In genomic region chr21:37454869-37455503, GRCh38 we compare ENCODE assay signal across 14 cellular contexts.
DNase-seq lines count a peak whose midpoint lies in the region; FAIRE-seq and TF ChIP-seq lines count a peak whose summit lies in the region.
"Had no signal": no experiment of that assay in that cellular context is flagged by ENCODE, and none has a peak within 500 bp of the region (broad histone marks: within the 10 kb centered on the region; RNA-seq: fewer than 3 reads in every experiment).

No MANE protein-coding gene starts in this region.

- H3K4me2 ChIP-seq in GM23248 (ENCODE audit: unreplicated experiment) (peak overlapping the region; percentile 18), astrocyte (ENCODE audit: low read length) (no peak overlapping the region), mammary epithelial cell (ENCODE audit: insufficient read depth, low read depth, low read length) (no peak overlapping the region)

- H3K27me3 ChIP-seq in GM23248 (replicated peaks; ENCODE audit: insufficient read depth) = no peaks in the 10 kb centered on the region
- no peaks in the 10 kb centered on the region for H3K27me3 ChIP-seq in astrocyte (ENCODE audit: insufficient read depth, low read length)
- H3K27me3 ChIP-seq in neutrophil = no peaks in the 10 kb centered on the region
- H3K27me3 ChIP-seq in mammary epithelial cell (ENCODE audit: insufficient read depth, low read length) = no peaks in the 10 kb centered on the region
- H3K27me3 ChIP-seq in tibial nerve = no peaks in the 10 kb centered on the region
- no peaks in the 10 kb centered on the region for H3K27me3 ChIP-seq in small intestine (ENCODE audit: control insufficient read depth in 2 of 2, insufficient read depth in 2 of 2, low read length in 2 of 2)
- H3K27me3 ChIP-seq: testis had no signal

- in situ Hi-C loops in GM23248 (cut with MboI) = no loop called here
- in situ Hi-C loops in mammary epithelial cell (cut with MboI; ENCODE audit: low sequenced_read_pairs in 2 of 2) = no loop called here

- DNase-seq in DMS53 (lab: John Stamatoyannopoulos, UW) (peak; percentile 20), DMS53 treated with DMSO at 0.1 percent for 48 hours (lab: John Stamatoyannopoulos, UW; ENCODE audit: unreplicated experiment) (no peak), GM23248 (no peak), astrocyte (ENCODE audit: low read depth) (no peak), mammary epithelial cell (no peak), tibial nerve (ENCODE audit: low spot score in 2 of 2) (no peak), small intestine (no peak)
- DNase-seq: activated naive CD4-positive, alpha-beta T cell treated with anti-CD3 and anti-CD28 coated beads, Interleukin-2, amount 10 ng/mL, durations not matched to agents 7 days and 5 days; MM.1S; testis had no signal

- no TSS peak for BruUV-seq in mammary epithelial cell (replicated peaks; lab: Mats Ljungman, UMichigan)

- H3K9me3 Mint-ChIP-seq in astrocyte (ENCODE audit: unreplicated experiment) = no peaks in the 10 kb centered on the region
- H3K9me3 Mint-ChIP-seq: activated naive CD4-positive, alpha-beta T cell treated with anti-CD3 and anti-CD28 coated beads, Interleukin-2, amount 10 ng/mL, durations not matched to agents 7 days and 5 days; dendritic cell treated with granulocyte-macrophage colony-stimulating factor and Interleukin-4, amounts not matched to agents 40 ng/mL and 50 ng/mL, for 4 days had no signal

- H3K27ac Mint-ChIP-seq in astrocyte (ENCODE audit: unreplicated experiment) = peak overlapping the region; percentile 79
- H3K27ac Mint-ChIP-seq: activated naive CD4-positive, alpha-beta T cell treated with anti-CD3 and anti-CD28 coated beads, Interleukin-2, amount 10 ng/mL, durations not matched to agents 7 days and 5 days; dendritic cell treated with granulocyte-macrophage colony-stimulating factor and Interleukin-4, amounts not matched to agents 40 ng/mL and 50 ng/mL, for 4 days had no signal

- FAIRE-seq in astrocyte (lab: Jason Lieb, UNC) (no peak), small intestine (lab: Jason Lieb, UNC) (no peak)
- FAIRE-seq: A204.1, D721Med had no signal

- no peak for TF ChIP-seq EP300 in tibial nerve (IDR thresholded peaks at IDR 0.05)

- H3K36me3 Mint-ChIP-seq in astrocyte (ENCODE audit: low read depth, unreplicated experiment) = peaks cover 4% of the 10 kb centered on the region

- peaks cover 10% of the 10 kb centered on the region for H4K20me1 ChIP-seq in GM23248 (ENCODE audit: insufficient read depth)
- peaks cover 89% of the 10 kb centered on the region for H4K20me1 ChIP-seq in astrocyte (ENCODE audit: insufficient read depth, low read length)
- H4K20me1 ChIP-seq in mammary epithelial cell (ENCODE audit: insufficient read depth, low read length) = no peaks in the 10 kb centered on the region

- H3K4me3 Mint-ChIP-seq in astrocyte (ENCODE audit: unreplicated experiment) = no peak overlapping the region
- H3K4me3 Mint-ChIP-seq: activated naive CD4-positive, alpha-beta T cell treated with anti-CD3 and anti-CD28 coated beads, Interleukin-2, amount 10 ng/mL, durations not matched to agents 7 days and 5 days; dendritic cell treated with granulocyte-macrophage colony-stimulating factor and Interleukin-4, amounts not matched to agents 40 ng/mL and 50 ng/mL, for 4 days had no signal

- CTCF ChIA-PET in mammary epithelial cell (lab: Charles Lee; ENCODE audit: low non-redundant PET) = interaction anchor here (0.6 kb wide), 1 partner anchor 8 kb away, joined by 12 read pairs; no protein-coding TSS in a partner anchor

- H3K36me3 ChIP-seq in GM23248 (ENCODE audit: low read depth) = no peaks in the 10 kb centered on the region
- H3K36me3 ChIP-seq in astrocyte (ENCODE audit: insufficient read depth, low read length) = no peaks in the 10 kb centered on the region
- peaks cover 4% of the 10 kb centered on the region for H3K36me3 ChIP-seq in neutrophil
- no peaks in the 10 kb centered on the region for H3K36me3 ChIP-seq in mammary epithelial cell (ENCODE audit: insufficient read depth, low read length)
- H3K36me3 ChIP-seq in tibial nerve = peaks cover 0 to under 1% (median 0%) of the 10 kb centered on the region in 3 donors
- H3K36me3 ChIP-seq in small intestine (ENCODE audit: control insufficient read depth in 2 of 2, insufficient read depth in 2 of 2, low read length in 2 of 2) = no peaks in the 10 kb centered on the region

- no peak for TF ChIP-seq POLR2A in tibial nerve (IDR thresholded peaks at IDR 0.05)

- H3K79me2 ChIP-seq in GM23248 (ENCODE audit: insufficient read depth) (peaks cover 94% of the 10 kb centered on the region), astrocyte (ENCODE audit: insufficient read depth, low read length) (peaks cover 87% of the 10 kb centered on the region), mammary epithelial cell (ENCODE audit: insufficient read depth, low read length) (peaks cover 93% of the 10 kb centered on the region)

- TF ChIP-seq CTCF in astrocyte (IDR thresholded peaks at IDR 0.05; ENCODE audit: insufficient read depth, low read depth, low read length) = no peak
- no peak for TF ChIP-seq CTCF in neutrophil (IDR thresholded peaks at IDR 0.05)
- no peak for TF ChIP-seq CTCF in mammary epithelial cell (conservative IDR thresholded peaks at IDR 0.05 in 1 of 2, IDR thresholded peaks at IDR 0.05 in 1 of 2; ENCODE audit: extremely low read depth in 1 of 2, insufficient read depth in 1 of 2, low read depth in 1 of 2, low read length in 2 of 2)
- TF ChIP-seq CTCF in tibial nerve (IDR thresholded peaks at IDR 0.05) = no peak

- H3K9me3 ChIP-seq in GM23248 (ENCODE audit: low read depth) = no peaks in the 10 kb centered on the region
- no peaks in the 10 kb centered on the region for H3K9me3 ChIP-seq in astrocyte (ENCODE audit: insufficient read depth, low read depth, low read length)
- H3K9me3 ChIP-seq in neutrophil = no peaks in the 10 kb centered on the region
- no peaks in the 10 kb centered on the region for H3K9me3 ChIP-seq in mammary epithelial cell (replicated peaks; ENCODE audit: insufficient read depth, low read length)
- H3K9me3 ChIP-seq in tibial nerve = no peaks in the 10 kb centered on the region
- no peaks in the 10 kb centered on the region for H3K9me3 ChIP-seq in small intestine (ENCODE audit: control insufficient read depth, low read depth)
- H3K9me3 ChIP-seq: testis had no signal

- intact Hi-C loops in mammary epithelial cell (cut with micrococcal nuclease) = no loop called here

- dilution Hi-C loops in mammary epithelial cell (cut with HindIII; ENCODE audit: low sequenced_read_pairs) = no loop called here

- H3K27ac ChIP-seq in GM23248 (no peak overlapping the region), astrocyte (ENCODE audit: low read depth, low read length) (no peak overlapping the region), neutrophil (peak overlapping the region; percentile 41), mammary epithelial cell (ENCODE audit: insufficient read depth, low read depth, low read length) (no peak overlapping the region), tibial nerve (no peak overlapping the region), small intestine (ENCODE audit: low read depth in 1 of 2, low read length in 1 of 2) (no peak overlapping the region)
- H3K27ac ChIP-seq: testis had no signal

- H3F3A ChIP-seq in GM23248 (ENCODE audit: insufficient read depth) = peaks cover 53% of the 10 kb centered on the region

- H2AFZ ChIP-seq in GM23248 = no peak overlapping the region
- no peak overlapping the region for H2AFZ ChIP-seq in astrocyte (ENCODE audit: low read depth, low read length)
- no peak overlapping the region for H2AFZ ChIP-seq in mammary epithelial cell (ENCODE audit: low read depth, low read length)

- WGBS in GM23248 (ENCODE audit: low coverage in 1 of 2, low lambda C conversion rate in 2 of 2, missing lambda C conversion rate in 2 of 2), 2 experiments = 49 to 64% methylated on average over 2 of the region's 2 CpGs
- 94% methylated on average over 2 of the region's 2 CpGs for WGBS in mammary epithelial cell (ENCODE audit: low coverage, missing lambda C conversion rate)
- WGBS in tibial nerve, 2 donors = 64 to 77% methylated on average over 2 of the region's 2 CpGs
- 65 to 78% (median 70%) methylated on average over 2 of the region's 2 CpGs for WGBS in small intestine, 3 donors

- H3K4me3 ChIP-seq in GM23248 (no peak overlapping the region), astrocyte (ENCODE audit: insufficient read depth, low read depth, low read length) (no peak overlapping the region), neutrophil (ENCODE audit: low read depth in 1 of 2, low read length in 1 of 2) (no peak overlapping the region), mammary epithelial cell (replicated peaks in 1 of 3; ENCODE audit: insufficient read depth in 1 of 3, low read depth in 2 of 3, low read length in 3 of 3) (no peak overlapping the region), tibial nerve (no peak overlapping the region), small intestine (ENCODE audit: low read depth in 1 of 2, low read length in 2 of 2) (no peak overlapping the region)
- H3K4me3 ChIP-seq: testis had no signal

- H3K9ac ChIP-seq in GM23248 (no peak overlapping the region), astrocyte (ENCODE audit: low read length) (no peak overlapping the region), mammary epithelial cell (ENCODE audit: insufficient read depth, low read length) (no peak overlapping the region)

- H3K4me1 Mint-ChIP-seq in astrocyte (ENCODE audit: low read depth, unreplicated experiment) = peaks cover 69% of the 10 kb centered on the region

- H3K4me1 ChIP-seq in GM23248 (ENCODE audit: insufficient read depth) = peaks cover 71% of the 10 kb centered on the region
- peaks cover 54% of the 10 kb centered on the region for H3K4me1 ChIP-seq in astrocyte (ENCODE audit: insufficient read depth, low read length)
- H3K4me1 ChIP-seq in neutrophil (ENCODE audit: control insufficient read depth in 1 of 2, insufficient read depth in 1 of 2, low read depth in 1 of 2, low read length in 1 of 2) = peaks cover 25 to 38% of the 10 kb centered on the region in 2 experiments
- peaks cover 18% of the 10 kb centered on the region for H3K4me1 ChIP-seq in mammary epithelial cell (ENCODE audit: insufficient read depth, low read length)
- H3K4me1 ChIP-seq in tibial nerve = peaks cover 0 to 96% (median 58%) of the 10 kb centered on the region in 4 donors
- H3K4me1 ChIP-seq in small intestine (ENCODE audit: control insufficient read depth in 2 of 2, insufficient read depth in 1 of 2, low read depth in 1 of 2, low read length in 1 of 2) = peaks cover 8 to 20% of the 10 kb centered on the region in 2 donors

- H3K9me2 ChIP-seq in GM23248 (ENCODE audit: insufficient read depth) = no peaks in the 10 kb centered on the region

- no peaks in the 10 kb centered on the region for H3K27me3 Mint-ChIP-seq in astrocyte (ENCODE audit: low read depth, unreplicated experiment)
- H3K27me3 Mint-ChIP-seq: activated naive CD4-positive, alpha-beta T cell treated with anti-CD3 and anti-CD28 coated beads, Interleukin-2, amount 10 ng/mL, durations not matched to agents 7 days and 5 days; dendritic cell treated with granulocyte-macrophage colony-stimulating factor and Interleukin-4, amounts not matched to agents 40 ng/mL and 50 ng/mL, for 4 days had no signal
